Comparison of ENCODE assay signal across 8 cellular contexts in the genomic region with DNA sequence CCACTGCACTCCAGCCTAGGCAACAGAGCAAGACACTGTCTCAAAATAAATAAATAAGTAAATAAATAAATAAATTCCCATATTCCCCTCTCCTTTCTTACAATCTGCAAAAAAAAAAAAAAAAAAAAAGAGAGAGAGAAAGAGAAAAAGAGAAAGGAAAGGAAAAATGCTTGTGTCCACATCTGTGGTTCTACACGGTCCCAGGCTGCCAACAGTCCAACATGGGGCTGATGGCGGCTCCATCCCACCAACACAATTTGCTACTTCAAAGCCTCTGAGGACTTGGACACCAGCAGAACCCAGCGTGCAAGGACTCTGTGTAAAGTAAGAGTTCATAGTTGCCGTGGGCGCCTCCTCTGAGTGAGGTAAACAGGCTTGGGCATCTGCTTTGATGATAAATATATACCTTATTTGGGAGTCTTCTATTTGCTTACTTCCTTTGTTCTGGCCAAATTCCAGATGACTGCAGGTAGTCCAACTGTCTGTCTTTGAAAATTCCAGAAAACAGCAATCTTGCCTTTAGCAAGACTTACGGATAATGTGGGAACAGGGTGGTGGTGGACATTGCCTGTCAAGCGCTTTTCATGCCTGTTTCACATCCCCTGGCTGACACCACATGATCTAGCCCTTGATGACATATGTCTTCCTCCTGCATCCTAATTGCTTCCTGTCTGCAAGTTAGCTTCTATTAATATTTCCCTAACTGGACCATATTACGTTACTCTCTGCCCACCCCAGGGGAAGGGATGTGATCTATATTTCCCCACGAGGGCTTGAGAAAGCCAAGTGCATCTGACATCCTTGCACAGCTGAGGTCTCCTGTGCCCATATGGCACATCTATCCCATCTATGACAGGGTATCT. TPM values are rescaled to one million over a fixed set of nuclear protein-coding genes. Genes with fewer than 3 reads are reported as not detected.
DNase-seq lines count a peak whose midpoint lies in the region; ATAC-seq, FAIRE-seq and TF ChIP-seq lines count a peak whose summit lies in the region.

No MANE protein-coding gene starts in this region.

- intact Hi-C loops in left cardiac atrium (cut with DNase I), result no loop called here

- H3K27me3 ChIP-seq in Loucy (ENCODE audit: insufficient read depth, low read length, poor library complexity, severe bottlenecking), result no peaks in the 10 kb centered on the region

- FAIRE-seq in D721Med (lab: Jason Lieb, UNC), result no peak

- H3K4me1 ChIP-seq in Loucy (ENCODE audit: insufficient read depth, low read length, poor library complexity, severe bottlenecking), result peaks cover 7% of the 10 kb centered on the region

- no peak overlapping the region for H2AFZ ChIP-seq in Loucy (ENCODE audit: low read length)

- no peak overlapping the region for H3K9ac ChIP-seq in Loucy (ENCODE audit: low read depth, low read length, poor library complexity, severe bottlenecking)

- no peaks in the 10 kb centered on the region for H3K9me3 ChIP-seq in Loucy (ENCODE audit: insufficient read depth, low read depth, low read length)

- no peaks in the 10 kb centered on the region for H4K20me1 ChIP-seq in Loucy (ENCODE audit: insufficient read depth, low read length, poor library complexity, severe bottlenecking)

- H3K4me2 ChIP-seq in Loucy (ENCODE audit: low read depth, low read length, poor library complexity, severe bottlenecking), result peak overlapping the region; percentile 53

- no peaks in the 10 kb centered on the region for H3K79me2 ChIP-seq in Loucy (ENCODE audit: insufficient read depth, low read length)

- DNase-seq in DMS53 (lab: John Stamatoyannopoulos, UW) (peak; percentile 57), left cardiac atrium (peak; percentile 15), D721Med (ENCODE audit: insufficient read length, low spot score) (no peak), NCI-H1436 treated with DMSO at 0.1 percent for 48 hours (lab: John Stamatoyannopoulos, UW) (no peak), NCI-H187 (lab: John Stamatoyannopoulos, UW) (no peak)
- no peak for DNase-seq in stimulated activated CD4-positive, alpha-beta T cell treated with anti-CD3 and anti-CD28 coated beads, Interleukin-2, amount 100 ng/mL, for 24 hours

- no peaks in the 10 kb centered on the region for H3K36me3 ChIP-seq in Loucy (ENCODE audit: insufficient read depth, low read length)

- no peaks in the 10 kb centered on the region for H3K9me2 ChIP-seq in Loucy (replicated peaks; ENCODE audit: low read depth, low read length)

- TF ChIP-seq CTCF in Loucy (conservative IDR thresholded peaks at IDR 0.05; ENCODE audit: low read length) (no peak), D721Med (IDR thresholded peaks at IDR 0.05; ENCODE audit: insufficient read depth, missing control alignments) (no peak)

- ATAC-seq in GM19463 (IDR thresholded peaks at IDR 0.05; ENCODE audit: unreplicated experiment) (peak; percentile 66), left cardiac atrium (peak; percentile 46 to 52)

- H3F3A ChIP-seq in Loucy (ENCODE audit: low read depth), result no peaks in the 10 kb centered on the region

- no peak overlapping the region for H3K4me3 ChIP-seq in Loucy (ENCODE audit: low read length, poor library complexity, severe bottlenecking)

RNA-seq across cellular contexts. Expression of a gene that starts 10.1 kb away (rescaled TPM):
- total RNA-seq in left cardiac atrium, result 10 to 100 TPM; 76.3 to 86.0 TPM

Comparison
In these comparisons a context has a peak if more than half of its experiments do, and no peak if none do; other contexts are left out.
1. DNase-seq: peak in DMS53 (single experiment) and left cardiac atrium (single experiment); none in D721Med (single experiment), NCI-H1436 treated with DMSO at 0.1 percent for 48 hours (single experiment), NCI-H187 (0 of 2) and stimulated activated CD4-positive, alpha-beta T cell treated with anti-CD3 and anti-CD28 coated beads, Interleukin-2, amount 100 ng/mL, for 24 hours (0 of 2).